ENCODE assay signal across 9 cellular contexts in the genomic region with DNA sequence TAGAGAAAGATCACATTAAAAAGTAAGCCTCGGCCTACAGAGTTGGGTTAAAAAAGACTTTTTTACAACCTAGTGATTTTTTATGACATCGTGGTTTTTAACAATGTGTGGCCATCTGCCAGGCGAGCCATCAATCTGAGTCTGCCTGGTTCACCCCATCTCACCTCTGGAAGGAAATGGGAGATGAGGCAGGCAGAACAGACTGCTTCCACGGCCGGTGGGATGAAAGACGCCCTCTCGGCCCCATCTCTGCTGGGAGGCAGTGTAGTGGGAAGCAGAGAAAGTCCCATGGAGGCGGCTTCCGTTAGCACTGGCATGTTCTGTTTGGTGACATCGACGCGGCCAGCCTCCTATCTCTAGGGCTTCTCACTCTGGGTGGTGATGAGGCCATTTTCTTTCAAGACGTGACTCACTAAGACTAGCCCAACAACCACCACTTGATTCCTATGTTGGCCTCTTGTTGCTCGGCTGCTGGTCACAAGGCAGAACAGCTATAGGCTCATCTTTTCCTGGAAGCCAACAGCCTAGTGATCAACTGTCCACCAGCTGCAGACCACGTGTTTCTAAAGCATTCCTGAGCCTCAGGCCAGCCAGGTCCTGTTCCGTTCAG.
A peak's percentile ranks its signal among the peaks of the same experiment; 100 is the strongest.
DNase-seq lines count a peak whose midpoint lies in the region; ATAC-seq and TF ChIP-seq lines count a peak whose summit lies in the region.
"Had no signal": no experiment of that assay in that cellular context is flagged by ENCODE, and none has a peak within 500 bp of the region (broad histone marks: within the 10 kb centered on the region; RNA-seq: fewer than 3 reads in every experiment).

No MANE protein-coding gene starts in this region.

- 0 out of 2 replicates have a peak, but pooled peaks cover under 1% of the 10 kb centered on the region for H3K36me3 ChIP-seq in SK-N-MC (ENCODE audit: insufficient read depth, low read length)

- peak overlapping the region; percentile 94 for H3K27ac ChIP-seq in SK-N-MC

- H3K4me3 ChIP-seq in SK-N-MC (peak overlapping the region; percentile 60), foreskin fibroblast (ENCODE audit: low read depth in 1 of 2, low read length in 2 of 2) (peak overlapping the region in 1 of 2 donors; percentile 16)

- no peak overlapping the region for H3K9ac ChIP-seq in SK-N-MC (ENCODE audit: insufficient read length)

- intact Hi-C loops in sciatic nerve (cut with DNase I), result no loop called here

- H3K9me3 ChIP-seq in SK-N-MC (ENCODE audit: low read depth, low read length), result no peaks in the 10 kb centered on the region

- DNase-seq in EL (peak; percentile 98), SK-N-MC (ENCODE audit: low read depth, low spot score) (no peak), foreskin fibroblast (peak; percentile 94 to 95), sciatic nerve (ENCODE audit: low spot score) (no peak), anterior cingulate cortex (lab: John Stamatoyannopoulos, UW) (no peak)
- DNase-seq in activated CD4-positive, alpha-beta T cell treated with anti-CD3 and anti-CD28 coated beads, Interleukin-2, amount 50 U/mL, for 48 hours, result no peak
- DNase-seq in activated CD4-positive, alpha-beta T cell treated with anti-CD3 and anti-CD28 coated beads for 48 hours, result no peak
- DNase-seq: cortex of kidney had no signal

- ATAC-seq in sciatic nerve, result peak; percentile 52
- ATAC-seq in GM21381 (IDR thresholded peaks at IDR 0.05; ENCODE audit: unreplicated experiment), result no peak

- TF ChIP-seq CTCF in foreskin fibroblast (IDR thresholded peaks at IDR 0.05; ENCODE audit: low read depth, low read length), result no peak

Comparison
In these comparisons a context has a peak if more than half of its experiments do, and no peak if none do; other contexts are left out.
1. DNase-seq: peak in EL (single experiment) and foreskin fibroblast (2 of 2); none in SK-N-MC (single experiment), sciatic nerve (single experiment), activated CD4-positive, alpha-beta T cell treated with anti-CD3 and anti-CD28 coated beads, Interleukin-2, amount 50 U/mL, for 48 hours (0 of 2), anterior cingulate cortex (0 of 58) and activated CD4-positive, alpha-beta T cell treated with anti-CD3 and anti-CD28 coated beads for 48 hours (single experiment).